34 cellular contexts compared by ENCODE assay signal in genomic region chr3:148477375-148477774, GRCh38.
"Had no signal": no experiment of that assay in that cellular context is flagged by ENCODE, and none has a peak within 500 bp of the region (broad histone marks: within the 10 kb centered on the region; RNA-seq: fewer than 3 reads in every experiment).

No MANE protein-coding gene starts in this region.

- H3K4me2 ChIP-seq: KMS-11 had no signal

- DNase-seq: Karpas-422, Kasumi-1, MG63, MM.1S, MV-4-11, NCI-H1048, NCI-H1092, NCI-H1092 treated with DMSO at 0.1 percent for 48 hours, NCI-H1105, NCI-H1105 treated with DMSO at 0.1 percent for 48 hours, NCI-H1417, NCI-H1417 treated with DMSO at 0.1 percent for 48 hours, NCI-H1436, NCI-H1436 treated with DMSO at 0.1 percent for 48 hours, NCI-H146, NCI-H1694, NCI-H1694 treated with DMSO at 0.1 percent for 48 hours, NCI-H187, NCI-H187 treated with DMSO at 0.1 percent for 48 hours, NCI-H1930, NCI-H2029, NCI-H2029 treated with DMSO at 0.1 percent for 48 hours, NCI-H2081, NCI-H2081 treated with DMSO at 0.1 percent for 48 hours, NCI-H2107, NCI-H2171, NCI-H2171 treated with DMSO at 0.1 percent for 48 hours, NCI-H2227 treated with DMSO at 0.1 percent for 48 hours, NCI-H226, NCI-H345, NCI-H446, NCI-H446 treated with DMSO at 0.1 percent for 48 hours, NCI-H510A had no signal

- H3K36me3 ChIP-seq: MG63 had no signal

- H3K9ac ChIP-seq: KMS-11 had no signal

- H3K27ac ChIP-seq: KMS-11 had no signal

- H3K4me3 ChIP-seq: MG63 had no signal

- H3K27me3 ChIP-seq: MG63 had no signal
